In the genomic region with DNA sequence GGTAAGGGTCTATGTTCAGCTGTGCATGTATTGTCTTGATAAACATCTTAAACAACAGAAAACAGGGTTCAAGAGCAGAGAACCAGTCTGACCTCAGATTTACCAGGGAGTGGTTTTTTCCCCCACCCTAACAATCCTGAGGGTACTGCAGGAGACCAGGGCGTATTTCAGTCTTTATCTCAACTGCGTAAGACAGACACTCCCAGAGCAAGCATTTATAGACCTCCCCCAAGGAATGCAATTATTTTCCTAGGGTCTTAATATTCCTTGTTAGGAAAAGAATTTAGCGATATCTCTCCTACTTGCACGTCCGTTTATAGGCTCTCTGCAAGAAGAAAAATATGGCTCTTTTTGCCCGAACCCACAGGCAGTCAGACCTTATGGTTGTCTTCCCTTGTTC, we compare ENCODE assay signal across 1 cellular context.
TF ChIP-seq lines count a peak whose summit lies in the region.

No MANE protein-coding gene starts in this region.

TF ChIP-seq in K562, 482 proteins besides CTCF, POLR2A, EP300 and RAD21 (continued from another document):
- TF ChIP-seq, protein P1, sequence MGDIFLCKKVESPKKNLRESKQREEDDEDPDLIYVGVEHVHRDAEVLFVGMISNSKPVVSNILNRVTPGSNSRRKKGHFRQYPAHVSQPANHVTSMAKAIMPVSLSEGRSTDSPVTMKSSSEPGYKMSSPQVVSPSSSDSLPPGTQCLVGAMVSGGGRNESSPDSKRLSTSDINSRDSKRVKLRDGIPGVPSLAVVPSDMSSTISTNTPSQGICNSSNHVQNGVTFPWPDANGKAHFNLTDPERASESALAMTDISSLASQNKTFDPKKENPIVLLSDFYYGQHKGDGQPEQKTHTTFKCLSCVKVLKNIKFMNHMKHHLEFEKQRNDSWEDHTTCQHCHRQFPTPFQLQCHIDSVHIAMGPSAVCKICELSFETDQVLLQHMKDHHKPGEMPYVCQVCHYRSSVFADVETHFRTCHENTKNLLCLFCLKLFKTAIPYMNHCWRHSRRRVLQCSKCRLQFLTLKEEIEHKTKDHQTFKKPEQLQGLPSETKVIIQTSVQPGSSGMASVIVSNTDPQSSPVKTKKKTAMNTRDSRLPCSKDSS (IDR thresholded peaks at IDR 0.05; ENCODE audit: low read depth, partially characterized antibody) = peak; percentile 89
- TF ChIP-seq, protein P2, sequence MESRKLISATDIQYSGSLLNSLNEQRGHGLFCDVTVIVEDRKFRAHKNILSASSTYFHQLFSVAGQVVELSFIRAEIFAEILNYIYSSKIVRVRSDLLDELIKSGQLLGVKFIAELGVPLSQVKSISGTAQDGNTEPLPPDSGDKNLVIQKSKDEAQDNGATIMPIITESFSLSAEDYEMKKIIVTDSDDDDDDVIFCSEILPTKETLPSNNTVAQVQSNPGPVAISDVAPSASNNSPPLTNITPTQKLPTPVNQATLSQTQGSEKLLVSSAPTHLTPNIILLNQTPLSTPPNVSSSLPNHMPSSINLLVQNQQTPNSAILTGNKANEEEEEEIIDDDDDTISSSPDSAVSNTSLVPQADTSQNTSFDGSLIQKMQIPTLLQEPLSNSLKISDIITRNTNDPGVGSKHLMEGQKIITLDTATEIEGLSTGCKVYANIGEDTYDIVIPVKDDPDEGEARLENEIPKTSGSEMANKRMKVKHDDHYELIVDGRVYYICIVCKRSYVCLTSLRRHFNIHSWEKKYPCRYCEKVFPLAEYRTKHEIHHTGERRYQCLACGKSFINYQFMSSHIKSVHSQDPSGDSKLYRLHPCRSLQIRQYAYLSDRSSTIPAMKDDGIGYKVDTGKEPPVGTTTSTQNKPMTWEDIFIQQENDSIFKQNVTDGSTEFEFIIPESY (CRISPR knock-in tag; IDR thresholded peaks at IDR 0.05) = peak; percentile 58
- peak in 1 of 2 experiments; percentile 91; a peak in 2 of 3 replicates for TF ChIP-seq CBX3 (IDR thresholded peaks at IDR 0.05; ENCODE audit: borderline replicate concordance in 1 of 2, low read length in 2 of 2)
- peak; percentile 90 for TF ChIP-seq ZNF445 (CRISPR knock-in tag; IDR thresholded peaks at IDR 0.05; ENCODE audit: low read depth)
- TF ChIP-seq TRIM28 (IDR thresholded peaks at IDR 0.05) = peak; percentile 91
- 0 out of 2 replicates have a peak, but pooled peaks have one; percentile 71 for TF ChIP-seq CBX5 (IDR thresholded peaks at IDR 0.05; ENCODE audit: borderline replicate concordance, low read depth)
- TF ChIP-seq TRIM24 (IDR thresholded peaks at IDR 0.05) = peak in 1 of 2 experiments; percentile 59; a peak in 1 of 4 replicates
